27 cellular contexts compared by ENCODE assay signal in the genomic region with DNA sequence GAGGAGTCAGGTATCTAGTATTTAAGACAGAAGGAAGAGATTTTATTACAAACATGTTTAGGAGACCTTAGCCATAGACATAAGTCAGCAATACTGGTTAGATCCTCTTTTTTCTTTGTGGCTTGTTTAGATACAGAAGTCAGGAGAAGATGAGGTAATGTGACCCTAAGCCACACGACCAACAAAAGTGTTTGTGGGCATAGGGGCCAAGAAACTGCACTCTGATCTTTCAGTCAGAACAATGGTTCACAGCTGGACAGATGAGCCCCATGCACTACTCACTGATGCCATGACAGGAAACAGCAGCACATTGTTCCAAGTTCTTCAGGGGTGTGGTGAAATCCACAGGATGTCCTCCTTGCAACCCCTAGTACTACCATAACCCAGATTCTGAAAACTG.
DNase-seq lines count a peak whose midpoint lies in the region; ATAC-seq, FAIRE-seq and TF ChIP-seq lines count a peak whose summit lies in the region.
"Had no signal": no experiment of that assay in that cellular context is flagged by ENCODE, and none has a peak within 500 bp of the region (broad histone marks: within the 10 kb centered on the region; RNA-seq: fewer than 3 reads in every experiment).

No MANE protein-coding gene starts in this region.

- TF ChIP-seq EP300 in K562 (IDR thresholded peaks at IDR 0.05; ENCODE audit: low read length) = no peak

- peak; percentile 96 for DNase-seq in MV-4-11 (lab: John Stamatoyannopoulos, UW)
- no peak for DNase-seq in K562 (ENCODE audit: extremely low read depth in 1 of 4, low spot score in 3 of 4)
- DNase-seq in myocyte (ENCODE audit: low read depth) = peak; percentile 17
- no peak for DNase-seq in GM10248 (ENCODE audit: extremely low spot score)
- no peak for DNase-seq in LoVo (ENCODE audit: low spot score)
- no peak for DNase-seq in brain microvascular endothelial cell
- DNase-seq: activated CD4-positive, alpha-beta T cell treated with anti-CD3 and anti-CD28 coated beads, Interleukin-2, amount 50 U/mL, for 4 hours; activated gamma-delta T cell; caudate nucleus; CD4-positive, alpha-beta T cell; erythroblast; GOT3; kidney glomerular epithelial cell; natural killer cell; NCI-H1436; NCI-H524 treated with DMSO at 0.1 percent for 48 hours; posterior cingulate gyrus; SIG-M5; stimulated activated CD4-positive, alpha-beta T cell treated with anti-CD3 and anti-CD28 coated beads, Interleukin-2, amount 100 ng/mL, for 24 hours; stimulated activated naive B cell treated with anti-CD40 and anti-IgM and Interleukin-4, amounts not matched to agents 10 μg/mL and 1 μg/mL and 100 μg/mL, for 72 hours; testis had no signal

- H4K20me1 ChIP-seq in BLaER1 treated with 17β-estradiol and CSF1 and Interleukin-3, amounts not matched to agents 10 nM and 100 nM = no peaks in the 10 kb centered on the region
- no peaks in the 10 kb centered on the region for H4K20me1 ChIP-seq in K562 (replicated peaks; ENCODE audit: control insufficient read depth, insufficient read depth, low read length)

- TF ChIP-seq CTCF in K562 (IDR thresholded peaks at IDR 0.05 in 2 of 3, conservative IDR thresholded peaks at IDR 0.05 in 1 of 3; ENCODE audit: insufficient read depth in 2 of 3, low read depth in 1 of 3, low read length in 3 of 3) (no peak), GM10248 (IDR thresholded peaks at IDR 0.05; ENCODE audit: control extremely low read depth, extremely low read depth, low read depth, missing control alignments) (no peak), brain microvascular endothelial cell (IDR thresholded peaks at IDR 0.05; ENCODE audit: low read depth, low read length, missing control alignments) (no peak)

- no peaks in the 10 kb centered on the region for H3K36me3 ChIP-seq in BLaER1 treated with 17β-estradiol and CSF1 and Interleukin-3, amounts not matched to agents 10 nM and 100 nM
- H3K36me3 ChIP-seq in K562 (ENCODE audit: control insufficient read depth, insufficient read depth, low read length) = no peaks in the 10 kb centered on the region
- no peaks in the 10 kb centered on the region for H3K36me3 ChIP-seq in brain microvascular endothelial cell (replicated peaks)

- H3K9ac ChIP-seq in BLaER1 treated with 17β-estradiol and CSF1 and Interleukin-3, amounts not matched to agents 10 nM and 100 nM = peak overlapping the region in 2 of 11 experiments; percentile 36 to 51; a peak in 2 of 22 replicates
- no peak overlapping the region for H3K9ac ChIP-seq in K562 (ENCODE audit: insufficient read depth in 1 of 2, low read depth in 2 of 2, low read length in 2 of 2)

- H3K4me3 ChIP-seq in BLaER1 treated with 17β-estradiol and CSF1 and Interleukin-3, amounts not matched to agents 10 nM and 100 nM = no peak overlapping the region
- H3K4me3 ChIP-seq in K562 = no peak overlapping the region
- no peak overlapping the region for H3K4me3 ChIP-seq in brain microvascular endothelial cell (ENCODE audit: low read depth, low read length)
- H3K4me3 ChIP-seq: skin epidermis, testis had no signal

- H3K9me1 ChIP-seq in K562 (ENCODE audit: control insufficient read depth, insufficient read depth, low read length) = no peaks in the 10 kb centered on the region

- WGBS in K562 (ENCODE audit: insufficient coverage, low coverage, missing lambda C conversion rate) = 0% methylated on average over 1 of the region's 1 CpG

- H3K9me3 ChIP-seq in BLaER1 treated with 17β-estradiol and CSF1 and Interleukin-3, amounts not matched to agents 10 nM and 100 nM (replicated peaks in 1 of 11) = no peaks in the 10 kb centered on the region
- H3K9me3 ChIP-seq in K562 (replicated peaks; ENCODE audit: control insufficient read depth, insufficient read depth, low read depth, low read length) = no peaks in the 10 kb centered on the region
- H3K9me3 ChIP-seq: testis had no signal

- in situ Hi-C loops in K562 (cut with MboI) = no loop called here
- in situ Hi-C loops in brain microvascular endothelial cell (cut with HindIII; ENCODE audit: low pct_ligation_motif_present, low sequenced_read_pairs) = no loop called here

- H3K27ac ChIP-seq in BLaER1 treated with 17β-estradiol and CSF1 and Interleukin-3, amounts not matched to agents 10 nM and 100 nM = peak overlapping the region in 10 of 11 experiments; percentile 1 to 75 (median 48); a peak in 15 of 22 replicates
- H3K27ac ChIP-seq in K562 (ENCODE audit: extremely low read depth, low read depth, low read length) (no peak overlapping the region), brain microvascular endothelial cell (no peak overlapping the region)
- H3K27ac ChIP-seq: testis had no signal

- TF ChIP-seq POLR2A in K562 (conservative IDR thresholded peaks at IDR 0.05) = no peak

- peaks cover 14 to 53% (median 31%) of the 10 kb centered on the region in 10 experiments; a peak in 19 of 20 replicates for H3K4me1 ChIP-seq in BLaER1 treated with 17β-estradiol and CSF1 and Interleukin-3, amounts not matched to agents 10 nM and 100 nM
- H3K4me1 ChIP-seq in K562 (replicated peaks in 1 of 2; ENCODE audit: control insufficient read depth in 2 of 2, insufficient read depth in 2 of 2, low read length in 2 of 2) = no peaks in the 10 kb centered on the region
- H3K4me1 ChIP-seq: testis had no signal

- CTCF ChIA-PET in K562 (lab: Yijun Ruan, JAX; ENCODE audit: low intra/inter-chr PET ratio) (no interaction called here), GM10248 (lab: Yijun Ruan, JAX) (no interaction called here)

- TF ChIP-seq RAD21 in K562 (CRISPR knock-in tag; conservative IDR thresholded peaks at IDR 0.05 in 1 of 2, IDR thresholded peaks at IDR 0.05 in 1 of 2) = no peak

- H3K4me2 ChIP-seq in BLaER1 treated with 17β-estradiol and CSF1 and Interleukin-3, amounts not matched to agents 10 nM and 100 nM = peak overlapping the region; percentile 1 to 73 (median 48); a peak in 16 of 22 replicates
- no peak overlapping the region for H3K4me2 ChIP-seq in K562 (ENCODE audit: insufficient read depth, low read length)

- no peaks in the 10 kb centered on the region for H3K79me2 ChIP-seq in K562 (ENCODE audit: control insufficient read depth, insufficient read depth, low read length)

- no peak for ATAC-seq in K562
- no peak for ATAC-seq in HG02885 (IDR thresholded peaks at IDR 0.05; ENCODE audit: poor library complexity, unreplicated experiment)
- ATAC-seq: natural killer cell; stimulated activated naive B cell treated with anti-CD40 and anti-IgM and Interleukin-4, amounts not matched to agents 10 μg/mL and 1 μg/mL and 100 μg/mL, for 72 hours had no signal

- H3K27me3 ChIP-seq in BLaER1 treated with 17β-estradiol and CSF1 and Interleukin-3, amounts not matched to agents 10 nM and 100 nM = no peaks in the 10 kb centered on the region
- no peaks in the 10 kb centered on the region for H3K27me3 ChIP-seq in K562 (ENCODE audit: control insufficient read depth in 2 of 2, insufficient read depth in 2 of 2, low read length in 2 of 2)
- H3K27me3 ChIP-seq in brain microvascular endothelial cell (replicated peaks) = no peaks in the 10 kb centered on the region
- H3K27me3 ChIP-seq: testis had no signal

- H2AFZ ChIP-seq in K562 (ENCODE audit: low read depth, low read length) = no peak overlapping the region

- intact Hi-C loops in K562 (cut with micrococcal nuclease) = no loop called here

- POLR2A ChIA-PET in K562 (lab: Yijun Ruan, JAX) = no interaction called here
- POLR2A ChIA-PET in GM10248 (lab: Yijun Ruan, JAX) = no interaction called here

- no peak for FAIRE-seq in K562 (lab: Jason Lieb, UNC)
- FAIRE-seq: frontal cortex, G401.6, GM19239 had no signal

- BruUV-seq in K562 (replicated peaks; lab: Mats Ljungman, UMichigan) = no TSS peak

TF ChIP-seq in K562, 482 proteins besides CTCF, POLR2A, EP300 and RAD21 (continues in another document):
- no peak for TF ChIP-seq MBD1 (CRISPR knock-in tag; IDR thresholded peaks at IDR 0.05)
- no peak for TF ChIP-seq NR2C2 (CRISPR knock-in tag; IDR thresholded peaks at IDR 0.05)
- peak; percentile 26; the same call in 1 of the 2 replicates for TF ChIP-seq NR2C2 (tag; IDR thresholded peaks at IDR 0.05)

Comparison
In these comparisons a context has a peak if more than half of its experiments do, and no peak if none do; other contexts are left out.
1. H3K27ac ChIP-seq: peak in BLaER1 treated with 17β-estradiol and CSF1 and Interleukin-3, amounts not matched to agents 10 nM and 100 nM (10 of 11); none in K562 (single experiment) and brain microvascular endothelial cell (single experiment).
2. DNase-seq: peak in MV-4-11 (single experiment) and myocyte (single experiment); none in K562 (0 of 4), GM10248 (single experiment), LoVo (single experiment) and brain microvascular endothelial cell (single experiment).